In the genomic region with DNA sequence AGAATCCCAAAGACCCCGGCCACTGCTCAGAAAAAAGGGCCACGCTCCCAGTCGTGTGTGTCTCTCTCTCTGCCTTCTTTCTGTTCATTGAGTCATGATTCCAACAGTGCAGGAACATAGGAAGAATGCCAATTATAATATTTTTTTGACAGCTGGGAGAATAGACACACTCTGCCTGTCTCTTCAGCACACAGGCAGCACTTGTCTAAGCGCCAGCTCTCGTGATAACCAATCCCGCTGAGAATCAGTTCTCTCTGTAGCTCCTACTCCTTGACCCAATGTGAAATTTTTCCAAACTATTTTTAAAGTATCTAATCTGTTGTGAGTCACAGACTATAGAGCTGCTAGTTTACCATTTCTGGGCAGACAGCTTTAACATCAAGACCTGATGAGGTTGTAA, we compare ENCODE assay signal across 2 cellular contexts.
TF ChIP-seq lines count a peak whose summit lies in the region.

No MANE protein-coding gene starts in this region.

TF ChIP-seq in liver, 16 proteins besides CTCF, POLR2A, EP300 and RAD21 (continued from another document):
- no peak for TF ChIP-seq FOXA2 (IDR thresholded peaks at IDR 0.05)
- TF ChIP-seq EGR1 (IDR thresholded peaks at IDR 0.05; ENCODE audit: low read depth in 2 of 2) = no peak
- TF ChIP-seq, protein P1, sequence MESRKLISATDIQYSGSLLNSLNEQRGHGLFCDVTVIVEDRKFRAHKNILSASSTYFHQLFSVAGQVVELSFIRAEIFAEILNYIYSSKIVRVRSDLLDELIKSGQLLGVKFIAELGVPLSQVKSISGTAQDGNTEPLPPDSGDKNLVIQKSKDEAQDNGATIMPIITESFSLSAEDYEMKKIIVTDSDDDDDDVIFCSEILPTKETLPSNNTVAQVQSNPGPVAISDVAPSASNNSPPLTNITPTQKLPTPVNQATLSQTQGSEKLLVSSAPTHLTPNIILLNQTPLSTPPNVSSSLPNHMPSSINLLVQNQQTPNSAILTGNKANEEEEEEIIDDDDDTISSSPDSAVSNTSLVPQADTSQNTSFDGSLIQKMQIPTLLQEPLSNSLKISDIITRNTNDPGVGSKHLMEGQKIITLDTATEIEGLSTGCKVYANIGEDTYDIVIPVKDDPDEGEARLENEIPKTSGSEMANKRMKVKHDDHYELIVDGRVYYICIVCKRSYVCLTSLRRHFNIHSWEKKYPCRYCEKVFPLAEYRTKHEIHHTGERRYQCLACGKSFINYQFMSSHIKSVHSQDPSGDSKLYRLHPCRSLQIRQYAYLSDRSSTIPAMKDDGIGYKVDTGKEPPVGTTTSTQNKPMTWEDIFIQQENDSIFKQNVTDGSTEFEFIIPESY (IDR thresholded peaks at IDR 0.05) = no peak

TF ChIP-seq in HepG2, 621 proteins besides CTCF, POLR2A, EP300 and RAD21 (continued from another document):
- TF ChIP-seq ZNF3 (CRISPR knock-in tag; IDR thresholded peaks at IDR 0.05) = no peak
- TF ChIP-seq, protein P2, sequence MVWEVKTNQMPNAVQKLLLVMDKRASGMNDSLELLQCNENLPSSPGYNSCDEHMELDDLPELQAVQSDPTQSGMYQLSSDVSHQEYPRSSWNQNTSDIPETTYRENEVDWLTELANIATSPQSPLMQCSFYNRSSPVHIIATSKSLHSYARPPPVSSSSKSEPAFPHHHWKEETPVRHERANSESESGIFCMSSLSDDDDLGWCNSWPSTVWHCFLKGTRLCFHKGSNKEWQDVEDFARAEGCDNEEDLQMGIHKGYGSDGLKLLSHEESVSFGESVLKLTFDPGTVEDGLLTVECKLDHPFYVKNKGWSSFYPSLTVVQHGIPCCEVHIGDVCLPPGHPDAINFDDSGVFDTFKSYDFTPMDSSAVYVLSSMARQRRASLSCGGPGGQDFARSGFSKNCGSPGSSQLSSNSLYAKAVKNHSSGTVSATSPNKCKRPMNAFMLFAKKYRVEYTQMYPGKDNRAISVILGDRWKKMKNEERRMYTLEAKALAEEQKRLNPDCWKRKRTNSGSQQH (CRISPR knock-in tag; IDR thresholded peaks at IDR 0.05; ENCODE audit: low read depth) = no peak
- TF ChIP-seq ETV6 (CRISPR knock-in tag; conservative IDR thresholded peaks at IDR 0.05) = no peak
- TF ChIP-seq NBN (conservative IDR thresholded peaks at IDR 0.05) = no peak
- TF ChIP-seq JUNB (CRISPR knock-in tag; IDR thresholded peaks at IDR 0.05; ENCODE audit: borderline replicate concordance) = no peak
- TF ChIP-seq, protein P3, sequence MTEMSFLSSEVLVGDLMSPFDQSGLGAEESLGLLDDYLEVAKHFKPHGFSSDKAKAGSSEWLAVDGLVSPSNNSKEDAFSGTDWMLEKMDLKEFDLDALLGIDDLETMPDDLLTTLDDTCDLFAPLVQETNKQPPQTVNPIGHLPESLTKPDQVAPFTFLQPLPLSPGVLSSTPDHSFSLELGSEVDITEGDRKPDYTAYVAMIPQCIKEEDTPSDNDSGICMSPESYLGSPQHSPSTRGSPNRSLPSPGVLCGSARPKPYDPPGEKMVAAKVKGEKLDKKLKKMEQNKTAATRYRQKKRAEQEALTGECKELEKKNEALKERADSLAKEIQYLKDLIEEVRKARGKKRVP (CRISPR knock-in tag; IDR thresholded peaks at IDR 0.05) = no peak
- no peak for TF ChIP-seq ZNF703 (CRISPR knock-in tag; IDR thresholded peaks at IDR 0.05; ENCODE audit: borderline replicate concordance)
- TF ChIP-seq, protein P4, sequence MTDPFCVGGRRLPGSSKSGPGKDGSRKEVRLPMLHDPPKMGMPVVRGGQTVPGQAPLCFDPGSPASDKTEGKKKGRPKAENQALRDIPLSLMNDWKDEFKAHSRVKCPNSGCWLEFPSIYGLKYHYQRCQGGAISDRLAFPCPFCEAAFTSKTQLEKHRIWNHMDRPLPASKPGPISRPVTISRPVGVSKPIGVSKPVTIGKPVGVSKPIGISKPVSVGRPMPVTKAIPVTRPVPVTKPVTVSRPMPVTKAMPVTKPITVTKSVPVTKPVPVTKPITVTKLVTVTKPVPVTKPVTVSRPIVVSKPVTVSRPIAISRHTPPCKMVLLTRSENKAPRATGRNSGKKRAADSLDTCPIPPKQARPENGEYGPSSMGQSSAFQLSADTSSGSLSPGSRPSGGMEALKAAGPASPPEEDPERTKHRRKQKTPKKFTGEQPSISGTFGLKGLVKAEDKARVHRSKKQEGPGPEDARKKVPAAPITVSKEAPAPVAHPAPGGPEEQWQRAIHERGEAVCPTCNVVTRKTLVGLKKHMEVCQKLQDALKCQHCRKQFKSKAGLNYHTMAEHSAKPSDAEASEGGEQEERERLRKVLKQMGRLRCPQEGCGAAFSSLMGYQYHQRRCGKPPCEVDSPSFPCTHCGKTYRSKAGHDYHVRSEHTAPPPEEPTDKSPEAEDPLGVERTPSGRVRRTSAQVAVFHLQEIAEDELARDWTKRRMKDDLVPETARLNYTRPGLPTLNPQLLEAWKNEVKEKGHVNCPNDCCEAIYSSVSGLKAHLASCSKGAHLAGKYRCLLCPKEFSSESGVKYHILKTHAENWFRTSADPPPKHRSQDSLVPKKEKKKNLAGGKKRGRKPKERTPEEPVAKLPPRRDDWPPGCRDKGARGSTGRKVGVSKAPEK (CRISPR knock-in tag; IDR thresholded peaks at IDR 0.05; ENCODE audit: borderline replicate concordance) = no peak
- no peak for TF ChIP-seq KDM5A (IDR thresholded peaks at IDR 0.05; ENCODE audit: borderline replicate concordance, low read length)
- TF ChIP-seq ZNF549 (CRISPR knock-in tag; IDR thresholded peaks at IDR 0.05) = no peak
- TF ChIP-seq SAFB2 (CRISPR knock-in tag; IDR thresholded peaks at IDR 0.05; ENCODE audit: borderline replicate concordance, low read depth) = no peak
- TF ChIP-seq CCAR2 (optimal IDR thresholded peaks at IDR 0.05; ENCODE audit: low read depth, low read length) = no peak
TF ChIP-seq in HepG2: peak in this region for 0.
